Comparison of ENCODE assay signal across 24 cellular contexts in the genomic region with DNA sequence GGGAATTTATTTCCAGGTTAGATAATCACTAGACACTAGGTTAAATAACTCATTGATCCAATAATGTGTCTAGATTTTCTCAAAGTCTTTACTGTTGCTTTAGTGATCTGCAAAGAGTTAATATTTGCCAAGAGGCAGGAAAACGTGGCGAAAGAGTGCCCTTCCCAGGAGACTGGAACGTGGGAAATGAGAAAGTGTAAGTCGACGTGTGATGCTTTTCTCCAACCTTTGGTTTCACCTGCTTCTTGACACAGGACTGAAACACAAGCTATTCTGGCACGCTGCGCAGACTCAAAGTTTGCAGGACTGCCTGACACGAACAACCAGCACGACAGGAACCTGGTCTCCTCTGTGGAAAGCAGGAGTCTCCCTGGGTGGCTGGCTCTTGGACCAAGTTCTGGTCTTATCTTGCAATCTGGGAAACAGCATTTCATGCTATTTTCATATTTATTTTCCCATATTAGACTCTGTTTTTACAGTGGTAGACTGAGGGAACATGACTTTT. TPM values are rescaled to one million over a fixed set of nuclear protein-coding genes. Genes with fewer than 3 reads are reported as not detected.
DNase-seq lines count a peak whose midpoint lies in the region; ATAC-seq, FAIRE-seq and TF ChIP-seq lines count a peak whose summit lies in the region.
"Had no signal": no experiment of that assay in that cellular context is flagged by ENCODE, and none has a peak within 500 bp of the region (broad histone marks: within the 10 kb centered on the region; RNA-seq: fewer than 3 reads in every experiment).

No MANE protein-coding gene starts in this region.

- H3K4me2 ChIP-seq in IMR-90 (ENCODE audit: low read depth, low read length) (no peak overlapping the region), hepatocyte (no peak overlapping the region)
- H3K4me2 ChIP-seq: A549, BLaER1 had no signal

- TF ChIP-seq POLR2A in IMR-90 (IDR thresholded peaks at IDR 0.05; ENCODE audit: low read depth, low read length) (no peak), prostate gland (IDR thresholded peaks at IDR 0.05) (no peak)

- no peak overlapping the region for H4K5ac ChIP-seq in IMR-90 (ENCODE audit: low read depth, low read length)

- H2BK20ac ChIP-seq in IMR-90 (ENCODE audit: low read depth, low read length) = no peak overlapping the region

- no peak overlapping the region for H3K56ac ChIP-seq in IMR-90 (ENCODE audit: extremely low read depth, insufficient read depth, low read length)

- H3K18ac ChIP-seq in IMR-90 (ENCODE audit: low read depth, low read length) = no peak overlapping the region

- BruUV-seq in A673 (replicated peaks; lab: Mats Ljungman, UMichigan) (no TSS peak), IMR-90 (replicated peaks; lab: Mats Ljungman, UMichigan) (TSS peak; percentile 55)

- H3K27ac ChIP-seq in A673 (ENCODE audit: low read depth, low read length, poor library complexity, severe bottlenecking) (peak overlapping the region; percentile 54), IMR-90 (ENCODE audit: insufficient read depth, low read length) (no peak overlapping the region), hepatocyte (no peak overlapping the region), prostate gland (peak overlapping the region in 1 of 2 donors; percentile 16)
- H3K27ac ChIP-seq: A549, BLaER1, SJCRH30 had no signal

- no peaks in the 10 kb centered on the region for H3K9me3 ChIP-seq in A673 (ENCODE audit: low read depth, low read length, poor library complexity, severe bottlenecking)
- H3K9me3 ChIP-seq in IMR-90 (ENCODE audit: control insufficient read depth, insufficient read depth, low read length) = no peaks in the 10 kb centered on the region
- H3K9me3 ChIP-seq in hepatocyte (ENCODE audit: low read depth) = no peaks in the 10 kb centered on the region
- no peaks in the 10 kb centered on the region for H3K9me3 ChIP-seq in prostate gland
- H3K9me3 ChIP-seq: A549, BLaER1, Caco-2, SJCRH30 had no signal

- H4K20me1 ChIP-seq in IMR-90 (ENCODE audit: insufficient read depth, low read length) = no peaks in the 10 kb centered on the region; the same call in 1 of the 2 replicates
- no peaks in the 10 kb centered on the region for H4K20me1 ChIP-seq in hepatocyte (ENCODE audit: insufficient read depth, poor library complexity, severe bottlenecking)
- H4K20me1 ChIP-seq: BLaER1 had no signal

- peaks cover 8% of the 10 kb centered on the region for H3K36me3 ChIP-seq in A673 (ENCODE audit: insufficient read depth, low read length, poor library complexity, severe bottlenecking)
- H3K36me3 ChIP-seq in IMR-90 (ENCODE audit: control insufficient read depth, insufficient read depth, low read length) = peaks cover 15% of the 10 kb centered on the region
- no peaks in the 10 kb centered on the region for H3K36me3 ChIP-seq in hepatocyte (replicated peaks; ENCODE audit: insufficient read depth, low read depth)
- H3K36me3 ChIP-seq in prostate gland = no peaks in the 10 kb centered on the region

- TF ChIP-seq RAD21 in IMR-90 (IDR thresholded peaks at IDR 0.05; ENCODE audit: low read length) = no peak

- dilution Hi-C loops in IMR-90 (cut with HindIII; ENCODE audit: low sequenced_read_pairs, unreplicated experiment) = no loop called here

- 0 out of 4 replicates have a peak, but pooled peaks cover 0 to 2% of the 10 kb centered on the region in 2 experiments for H3K79me1 ChIP-seq in IMR-90 (ENCODE audit: low read depth in 1 of 2, low read length in 2 of 2)

- TF ChIP-seq CTCF in A673 (conservative IDR thresholded peaks at IDR 0.05; ENCODE audit: low read depth, low read length) (no peak), IMR-90 (conservative IDR thresholded peaks at IDR 0.05; ENCODE audit: low read depth, low read length) (no peak), hepatocyte (IDR thresholded peaks at IDR 0.05; ENCODE audit: poor library complexity) (no peak), prostate gland (IDR thresholded peaks at IDR 0.05) (no peak)

- POLR2A ChIA-PET in A673 (lab: Charles Lee; ENCODE audit: low non-redundant PET) (no interaction called here), IMR-90 (lab: Charles Lee; ENCODE audit: unreplicated experiment) (no interaction called here)

- intact Hi-C loops in A673 (cut with micrococcal nuclease; ENCODE audit: unreplicated experiment) = loop anchor here (10.0 kb wide), 2 partner anchors 217 to 423 kb away; no protein-coding TSS in a partner anchor
- intact Hi-C loops in IMR-90 (cut with micrococcal nuclease) = no loop called here
- intact Hi-C loops in prostate gland (cut with DNase I) = no loop called here

- in situ Hi-C loops in IMR-90 (cut with MboI; ENCODE audit: low sequenced_read_pairs) = loop anchor here (25.0 kb wide), 1 partner anchor 765 kb away; no protein-coding TSS in a partner anchor

- no peak overlapping the region for H2AK9ac ChIP-seq in IMR-90 (replicated peaks; ENCODE audit: low read depth, low read length, poor library complexity)

- no peak overlapping the region for H3K4ac ChIP-seq in IMR-90 (ENCODE audit: low read depth, low read length)

- no peak overlapping the region for H2BK15ac ChIP-seq in IMR-90 (ENCODE audit: low read depth, low read length)

- H2AK5ac ChIP-seq in IMR-90 (ENCODE audit: low read depth, low read length) = no peak overlapping the region

- H2AFZ ChIP-seq in IMR-90 (replicated peaks; ENCODE audit: low read length, poor library complexity) = no peak overlapping the region
- H2AFZ ChIP-seq in hepatocyte = no peak overlapping the region

- no peak for ATAC-seq in IMR-90 (ENCODE audit: low read depth)
- no peak for ATAC-seq in GM18867 (IDR thresholded peaks at IDR 0.05; ENCODE audit: unreplicated experiment)
- ATAC-seq: A549 had no signal

- no peak for FAIRE-seq in HTR-8/SVneo (lab: Jason Lieb, UNC)
- FAIRE-seq: A549, G401.6, GM19239, RCC 7860 had no signal

- DNase-seq in A673 (ENCODE audit: low spot score) (no peak), IMR-90 (no peak), hepatocyte (ENCODE audit: low spot score) (peak; percentile 11), prostate gland (ENCODE audit: low spot score) (peak; percentile 47), HTR-8/SVneo (ENCODE audit: insufficient read length, low spot score) (no peak), NCI-H510A (lab: John Stamatoyannopoulos, UW) (no peak)
- DNase-seq: Caco-2; CD4-positive, alpha-beta T cell; DMS 273 treated with DMSO at 0.1 percent for 48 hours; Kasumi-1; NCI-H187; NCI-H2107; NCI-H2227 treated with DMSO at 0.1 percent for 48 hours; NCI-H524 treated with DMSO at 0.1 percent for 48 hours; NCI-H82; OCI-M1; SJCRH30; T-helper 1 cell had no signal

- CTCF ChIA-PET in A673 (lab: Charles Lee) = no interaction called here
- CTCF ChIA-PET in IMR-90 (lab: Yijun Ruan, JAX) = interaction anchor here (0.7 kb wide), 1 partner anchor 92 kb away, joined by 3 read pairs; no protein-coding TSS in a partner anchor

- 68% methylated on average over 5 of the region's 9 CpGs; no CpG with 5 or more reads in 1 of the 2 experiments for WGBS in IMR-90 (ENCODE audit: extremely low coverage in 2 of 2, insufficient read length in 1 of 2), 2 experiments
- 59% methylated on average over 9 of the region's 9 CpGs for WGBS in hepatocyte (ENCODE audit: low lambda C conversion rate, missing lambda C conversion rate)
- 37% methylated on average over 9 of the region's 9 CpGs for WGBS in prostate gland

- peaks cover 37% of the 10 kb centered on the region for H3K4me1 ChIP-seq in A673 (ENCODE audit: insufficient read depth, low read length, poor library complexity, severe bottlenecking)
- no peaks in the 10 kb centered on the region for H3K4me1 ChIP-seq in IMR-90 (ENCODE audit: control insufficient read depth, insufficient read depth, low read length)
- H3K4me1 ChIP-seq in hepatocyte (ENCODE audit: insufficient read depth) = no peaks in the 10 kb centered on the region
- no peaks in the 10 kb centered on the region for H3K4me1 ChIP-seq in prostate gland (replicated peaks)
- H3K4me1 ChIP-seq: A549, BLaER1, Caco-2, SJCRH30 had no signal

- no peak overlapping the region for H3K14ac ChIP-seq in IMR-90 (replicated peaks; ENCODE audit: low read depth, low read length)

- no peak overlapping the region for H3K23ac ChIP-seq in IMR-90 (ENCODE audit: low read depth, low read length)

- no peaks in the 10 kb centered on the region for H3K79me2 ChIP-seq in hepatocyte

- H2BK120ac ChIP-seq in IMR-90 (ENCODE audit: low read depth, low read length) = no peak overlapping the region

- no peak overlapping the region for H3K4me3 ChIP-seq in A673 (ENCODE audit: low read depth, low read length, poor library complexity, severe bottlenecking)
- H3K4me3 ChIP-seq in IMR-90 (ENCODE audit: insufficient read depth, low read depth, low read length) = no peak overlapping the region
- H3K4me3 ChIP-seq in hepatocyte = no peak overlapping the region
- H3K4me3 ChIP-seq in prostate gland = no peak overlapping the region
- H3K4me3 ChIP-seq: A549, BLaER1, SJCRH30 had no signal

- no peaks in the 10 kb centered on the region for H3K9me1 ChIP-seq in IMR-90 (ENCODE audit: insufficient read depth, low read length)

- H4K8ac ChIP-seq in IMR-90 (ENCODE audit: low read depth in 2 of 2, low read length in 2 of 2) = no peak overlapping the region

- H3K9me2 ChIP-seq in hepatocyte (replicated peaks; ENCODE audit: insufficient read depth) = no peaks in the 10 kb centered on the region

- no peak overlapping the region for H2BK5ac ChIP-seq in IMR-90 (ENCODE audit: low read depth, low read length, poor library complexity, severe bottlenecking)

- H4K91ac ChIP-seq in IMR-90 (ENCODE audit: insufficient read depth, low read depth, low read length) = no peak overlapping the region

- no peak overlapping the region for H3K9ac ChIP-seq in IMR-90 (ENCODE audit: low read depth, low read length)
- H3K9ac ChIP-seq: BLaER1 had no signal

- no peaks in the 10 kb centered on the region for H3K27me3 ChIP-seq in A673 (replicated peaks; ENCODE audit: insufficient read depth, low read depth, low read length, poor library complexity)
- no peaks in the 10 kb centered on the region for H3K27me3 ChIP-seq in IMR-90 (ENCODE audit: control insufficient read depth, insufficient read depth, low read length)
- H3K27me3 ChIP-seq in hepatocyte = no peaks in the 10 kb centered on the region
- no peaks in the 10 kb centered on the region for H3K27me3 ChIP-seq in prostate gland (replicated peaks; ENCODE audit: insufficient read depth)
- H3K27me3 ChIP-seq: BLaER1, SJCRH30 had no signal

TF ChIP-seq in IMR-90, 13 proteins besides CTCF, POLR2A, EP300 and RAD21:
- TF ChIP-seq RCOR1 (IDR thresholded peaks at IDR 0.05; ENCODE audit: insufficient replicate concordance, low read length) = no peak
- no peak for TF ChIP-seq CEBPB (IDR thresholded peaks at IDR 0.05; ENCODE audit: low read depth, low read length)
- TF ChIP-seq MAFK (IDR thresholded peaks at IDR 0.05; ENCODE audit: low read depth, low read length) = no peak
- no peak for TF ChIP-seq MXI1 (IDR thresholded peaks at IDR 0.05; ENCODE audit: borderline replicate concordance, low read depth, low read length)

RNA-seq across cellular contexts. Expression of a gene that starts 28.6 kb away (rescaled TPM):
- 25.9 and 29.2 TPM in 2 replicates for total RNA-seq in A673 (2021)
- 0.54 and 0.83 TPM in 2 replicates for total RNA-seq in IMR-90 (2012; rRNA removed)
- polyA plus RNA-seq in IMR-90 (2012; rRNA removed) = 2.2 and 2.7 TPM in 2 replicates
- polyA plus RNA-seq in IMR-90 (2012; cell fraction: cytosol; rRNA removed) = 1.1 and 1.5 TPM in 2 replicates
- 2.0 and 5.4 TPM in 2 replicates for polyA plus RNA-seq in IMR-90 (2012; cell fraction: nucleus; rRNA removed; ENCODE audit: low replicate concordance)
- total RNA-seq in hepatocyte = 2.7 and 2.9 TPM in 2 replicates
- 3.1 and 5.8 TPM in 2 replicates for polyA plus RNA-seq in hepatocyte
- 1 to 10 TPM; 4.3 to 4.9 TPM for total RNA-seq in prostate gland

Comparison
In these comparisons a context has a peak if more than half of its experiments do, and no peak if none do; other contexts are left out.
1. DNase-seq: peak in hepatocyte (single experiment) and prostate gland (single experiment); none in A673 (single experiment), IMR-90 (single experiment), HTR-8/SVneo (single experiment) and NCI-H510A (single experiment).